ENCODE assay signal across 15 cellular contexts in the genomic region with DNA sequence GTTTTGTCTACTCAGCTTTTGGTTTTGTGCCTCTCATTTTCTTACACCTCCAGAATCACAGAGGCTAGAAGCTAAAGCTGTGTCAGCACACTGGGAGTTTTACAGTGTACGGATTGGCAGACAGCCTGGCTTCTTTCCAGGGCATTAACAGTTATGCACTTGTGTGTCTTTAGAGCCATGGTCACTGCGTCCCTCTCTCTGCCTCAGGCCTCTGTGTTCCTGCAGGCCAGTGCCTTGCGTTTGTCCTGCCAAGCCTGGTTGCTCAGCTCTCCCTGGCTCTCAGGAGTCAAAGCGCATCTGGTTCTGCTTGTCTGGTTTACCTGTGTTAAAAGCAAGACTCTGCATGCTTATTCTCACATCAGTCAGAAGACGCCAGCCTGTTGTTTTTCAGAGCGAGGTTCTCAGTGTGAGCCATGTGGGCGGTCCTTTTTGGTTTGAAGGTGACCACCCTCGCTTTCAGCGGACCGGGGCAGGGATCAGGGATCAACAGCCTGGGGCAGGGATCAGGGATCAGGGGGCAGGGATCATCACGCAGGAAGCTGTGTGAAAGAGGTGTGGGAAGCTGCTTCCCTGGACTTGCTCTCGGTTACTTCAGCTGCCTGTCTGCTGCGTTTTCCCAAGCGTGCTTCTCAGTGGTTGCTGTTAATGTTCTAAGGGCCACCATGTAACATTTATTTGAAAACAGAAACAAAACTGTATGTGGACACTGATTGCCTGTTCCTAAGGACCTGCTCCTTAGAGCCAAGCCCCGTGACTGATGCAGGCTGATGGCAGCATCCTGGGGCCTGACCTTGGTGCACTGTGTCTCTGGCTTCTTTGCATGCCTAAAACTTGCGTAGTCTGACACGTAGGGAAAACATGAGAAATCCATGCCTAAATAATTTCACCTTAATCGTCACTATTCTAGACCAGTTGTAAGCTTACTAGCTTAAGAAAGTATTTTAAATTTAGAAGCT.
DNase-seq lines count a peak whose midpoint lies in the region; ATAC-seq lines count a peak whose summit lies in the region.
"Had no signal": no experiment of that assay in that cellular context is flagged by ENCODE, and none has a peak within 500 bp of the region (broad histone marks: within the 10 kb centered on the region; RNA-seq: fewer than 3 reads in every experiment).

No MANE protein-coding gene starts in this region.

- in situ Hi-C loops in G401 (cut with HindIII; ENCODE audit: low sequenced_read_pairs), result no loop called here

- peaks cover 1% of the 10 kb centered on the region for H3K9me3 ChIP-seq in trophoblast cell (ENCODE audit: insufficient read depth, low read depth, low read length)

- no peak overlapping the region for H3K9ac ChIP-seq in trophoblast cell (ENCODE audit: low read length)

- no CpG with 5 or more reads among the region's 18 CpGs for WGBS in trophoblast cell (ENCODE audit: extremely low coverage, insufficient coverage, insufficient read length)

- peaks cover 0 to 4% of the 10 kb centered on the region in 2 experiments for H3K4me1 ChIP-seq in trophoblast cell (ENCODE audit: control insufficient read depth in 1 of 2, insufficient read depth in 2 of 2, low read length in 2 of 2)

- H3K4ac ChIP-seq in trophoblast cell (ENCODE audit: low read depth, low read length), result no peak overlapping the region

- no peak for ATAC-seq in HG03196 (IDR thresholded peaks at IDR 0.05; ENCODE audit: unreplicated experiment)
- no peak for ATAC-seq in HG03460 (IDR thresholded peaks at IDR 0.05; ENCODE audit: unreplicated experiment)

- H2BK5ac ChIP-seq in trophoblast cell (ENCODE audit: low read depth, low read length, poor library complexity), result no peak overlapping the region

- DNase-seq in G401 (ENCODE audit: low spot score) (peak; percentile 55), caudate nucleus (lab: John Stamatoyannopoulos, UW) (peak in 40 of 61 donors; percentile 5 to 71 (median 32)), inferior parietal cortex (ENCODE audit: extremely low spot score) (peak; percentile 55), trophoblast cell (no peak), dermis blood vessel endothelial cell (no peak), GM19240 (ENCODE audit: insufficient read length, low spot score) (no peak)
- DNase-seq: activated CD4-positive, alpha-beta T cell treated with anti-CD3 and anti-CD28 coated beads, Interleukin-2, amount 50 U/mL, for 1 hour; activated naive CD8-positive, alpha-beta T cell treated with anti-CD3 and anti-CD28 coated beads, Interleukin-2, amount 10 ng/mL, durations not matched to agents 7 days and 5 days; GF-D8; mammary epithelial cell; NCI-H524 treated with DMSO at 0.1 percent for 48 hours had no signal

- no peak overlapping the region for H2BK12ac ChIP-seq in trophoblast cell (ENCODE audit: low read length)

- no peak overlapping the region for H2BK120ac ChIP-seq in trophoblast cell (ENCODE audit: insufficient read depth, low read length, poor library complexity)

- no peak overlapping the region for H4K91ac ChIP-seq in trophoblast cell (ENCODE audit: low read depth, low read length)

- no peak overlapping the region for H3K4me3 ChIP-seq in trophoblast cell (ENCODE audit: low read depth, low read length)
- H3K4me3 ChIP-seq: SK-N-MC had no signal

- no peak overlapping the region for H3K27ac ChIP-seq in caudate nucleus (ENCODE audit: low read depth, low read length)
- H3K27ac ChIP-seq in trophoblast cell (ENCODE audit: low read depth, low read length), result peak overlapping the region; percentile 1
- H3K27ac ChIP-seq: epithelial cell of prostate, SK-N-MC had no signal

- no peak overlapping the region for H3K14ac ChIP-seq in trophoblast cell (ENCODE audit: low read length)

- no peak overlapping the region for H2AK5ac ChIP-seq in trophoblast cell (ENCODE audit: low read length)

- no peak overlapping the region for H3K18ac ChIP-seq in trophoblast cell (ENCODE audit: low read length)

- no peak overlapping the region for H2AFZ ChIP-seq in trophoblast cell (ENCODE audit: insufficient read depth, low read length, poor library complexity)

- H3K36me3 ChIP-seq in trophoblast cell (ENCODE audit: control insufficient read depth in 1 of 2, insufficient read depth in 2 of 2, low read length in 2 of 2), result peaks cover 5 to 13% of the 10 kb centered on the region in 2 experiments

- no peak overlapping the region for H4K8ac ChIP-seq in trophoblast cell (ENCODE audit: low read depth, low read length)

- H4K12ac ChIP-seq in trophoblast cell (ENCODE audit: low read depth, low read length), result no peak overlapping the region

- no peaks in the 10 kb centered on the region for H3K27me3 ChIP-seq in trophoblast cell (ENCODE audit: insufficient read depth, low read length)

- H3K79me1 ChIP-seq in trophoblast cell (ENCODE audit: low read length), result no peaks in the 10 kb centered on the region

- no peak overlapping the region for H3K23ac ChIP-seq in trophoblast cell (ENCODE audit: low read length)

- no peak overlapping the region for H3K4me2 ChIP-seq in trophoblast cell (ENCODE audit: low read length)

- H3K79me2 ChIP-seq in trophoblast cell (ENCODE audit: control insufficient read depth, insufficient read depth, low read length, poor library complexity), result no peaks in the 10 kb centered on the region

Comparison
In these comparisons a context has a peak if more than half of its experiments do, and no peak if none do; other contexts are left out.
1. DNase-seq: peak in G401 (single experiment), caudate nucleus (40 of 61) and inferior parietal cortex (single experiment); none in trophoblast cell (0 of 2), dermis blood vessel endothelial cell (single experiment) and GM19240 (single experiment).